8 cellular contexts compared by ENCODE assay signal in the genomic region with DNA sequence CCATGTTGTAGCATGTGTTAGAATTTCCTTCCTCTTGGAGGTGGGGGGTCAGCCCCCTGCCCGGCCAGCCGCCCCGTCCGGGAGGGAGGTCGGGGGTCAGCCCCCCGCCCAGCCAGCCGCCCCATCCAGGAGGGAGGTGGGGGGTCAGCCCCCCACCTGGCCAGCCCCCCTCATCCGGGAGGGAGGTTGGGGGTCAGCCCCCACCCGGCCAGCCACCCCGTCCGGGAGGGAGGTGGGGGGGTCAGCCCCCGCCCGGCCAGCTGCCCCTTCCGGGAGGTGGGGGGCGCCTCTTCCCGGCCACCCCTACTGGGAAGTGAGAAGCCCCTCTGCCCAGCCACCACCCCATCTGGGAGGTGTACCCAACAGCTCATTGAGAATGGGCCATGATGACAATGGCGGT.
A peak's percentile ranks its signal among the peaks of the same experiment; 100 is the strongest.
DNase-seq lines count a peak whose midpoint lies in the region; ATAC-seq and TF ChIP-seq lines count a peak whose summit lies in the region.
"Not testable (repeated sequence)": the region's sequence is repeated elsewhere in the genome, so short reads cannot be mapped to it uniquely, and the experiment has no call there.

No MANE protein-coding gene starts in this region.

- TF ChIP-seq CTCF in BE2C (IDR thresholded peaks at IDR 0.05; ENCODE audit: low read depth, low read length); right lobe of liver (IDR thresholded peaks at IDR 0.05); osteocyte (IDR thresholded peaks at IDR 0.05); stomach (IDR thresholded peaks at IDR 0.05); type B pancreatic cell (conservative IDR thresholded peaks at IDR 0.05): not testable (repeated sequence)

- 82% methylated on average over 6 of the region's 17 CpGs for WGBS in right lobe of liver (ENCODE audit: insufficient coverage, low coverage, low lambda C conversion rate, missing lambda C conversion rate)
- 92 to 96% (median 95%) methylated on average over 10 to 17 of the region's 17 CpGs for WGBS in stomach, 5 donors

- H3K27ac Mint-ChIP-seq in activated T-cell treated with anti-CD3 and anti-CD28 coated beads, Interleukin-2, amount 50 U/mL, for 24 hours; osteocyte (ENCODE audit: unreplicated experiment); type B pancreatic cell: not testable (repeated sequence)

- H3K4me1 ChIP-seq in BE2C, right lobe of liver, stomach: not testable (repeated sequence)

- H3K4me3 ChIP-seq in BE2C (ENCODE audit: low read depth, low read length); right lobe of liver; stomach: not testable (repeated sequence)

- not testable (repeated sequence) for TF ChIP-seq POLR2A in right lobe of liver (IDR thresholded peaks at IDR 0.05); stomach (IDR thresholded peaks at IDR 0.05)

- not testable (repeated sequence) for H3K36me3 ChIP-seq in BE2C, right lobe of liver, stomach

- peaks cover 12% of the 10 kb centered on the region for H3K27me3 Mint-ChIP-seq in activated T-cell treated with anti-CD3 and anti-CD28 coated beads, Interleukin-2, amount 50 U/mL, for 24 hours
- not testable (repeated sequence) for H3K27me3 Mint-ChIP-seq in osteocyte (ENCODE audit: unreplicated experiment); type B pancreatic cell

- H3K27ac ChIP-seq in right lobe of liver, stomach: not testable (repeated sequence)

- H3K36me3 Mint-ChIP-seq in activated T-cell treated with anti-CD3 and anti-CD28 coated beads, Interleukin-2, amount 50 U/mL, for 24 hours (ENCODE audit: low read depth); osteocyte (ENCODE audit: unreplicated experiment); type B pancreatic cell: not testable (repeated sequence)

- H3K9me3 Mint-ChIP-seq in activated T-cell treated with anti-CD3 and anti-CD28 coated beads, Interleukin-2, amount 50 U/mL, for 24 hours; type B pancreatic cell: not testable (repeated sequence)
- peaks cover 11% of the 10 kb centered on the region for H3K9me3 Mint-ChIP-seq in osteocyte (ENCODE audit: unreplicated experiment)

- not testable (repeated sequence) for H3K27me3 ChIP-seq in BE2C, right lobe of liver, stomach

- H3K4me3 Mint-ChIP-seq in activated T-cell treated with anti-CD3 and anti-CD28 coated beads, Interleukin-2, amount 50 U/mL, for 24 hours; osteocyte (ENCODE audit: unreplicated experiment); type B pancreatic cell: not testable (repeated sequence)

- not testable (repeated sequence) for TF ChIP-seq EP300 in stomach (IDR thresholded peaks at IDR 0.05)

- not testable (repeated sequence) for H3K9me3 ChIP-seq in BE2C, right lobe of liver
- H3K9me3 ChIP-seq in stomach: peaks cover 0 to 11% (median 1%) of the 10 kb centered on the region in 4 donors

- intact Hi-C loops in Right ventricle myocardium superior (cut with DNase I); right lobe of liver (cut with DNase I); stomach (cut with DNase I; ENCODE audit: low total_unique reads): not testable (repeated sequence)

- not testable (repeated sequence) for ATAC-seq in Right ventricle myocardium superior (ENCODE audit: poor library complexity); right lobe of liver

- not testable (repeated sequence) for H3K4me1 Mint-ChIP-seq in activated T-cell treated with anti-CD3 and anti-CD28 coated beads, Interleukin-2, amount 50 U/mL, for 24 hours (ENCODE audit: low read depth); osteocyte (ENCODE audit: unreplicated experiment); type B pancreatic cell (ENCODE audit: unreplicated experiment)

- peak; percentile 2 for DNase-seq in BE2C
- DNase-seq in activated CD4-positive, CD25-positive, alpha-beta regulatory T cell treated with anti-CD3 and anti-CD28 coated beads, Interleukin-2, amount 50 U/mL, for 72 hours: peak; percentile 4
- peak; percentile 7 for DNase-seq in activated T-cell treated with anti-CD3 and anti-CD28 coated beads, Interleukin-2, amount 50 U/mL, for 24 hours
- peak; percentile 7 for DNase-seq in Right ventricle myocardium superior
- DNase-seq in right lobe of liver: peak in 2 of 3 donors; percentile 24 to 35
- DNase-seq in osteocyte (ENCODE audit: extremely low spot score, unreplicated experiment): peak; percentile 76
- DNase-seq in stomach: peak; percentile 10
- DNase-seq in type B pancreatic cell (ENCODE audit: extremely low spot score, unreplicated experiment): peak; percentile 64

Comparison
In these comparisons a context has a peak if more than half of its experiments do, and no peak if none do; other contexts are left out.
1. DNase-seq: peak in every context shown above with its lines; median percentile 76 in osteocyte; 64 in type B pancreatic cell; 30 in right lobe of liver; 10 in stomach; 7 in activated T-cell treated with anti-CD3 and anti-CD28 coated beads, Interleukin-2, amount 50 U/mL, for 24 hours; 7 in Right ventricle myocardium superior; 4 in activated CD4-positive, CD25-positive, alpha-beta regulatory T cell treated with anti-CD3 and anti-CD28 coated beads, Interleukin-2, amount 50 U/mL, for 72 hours; 2 in BE2C.